In the genomic region with DNA sequence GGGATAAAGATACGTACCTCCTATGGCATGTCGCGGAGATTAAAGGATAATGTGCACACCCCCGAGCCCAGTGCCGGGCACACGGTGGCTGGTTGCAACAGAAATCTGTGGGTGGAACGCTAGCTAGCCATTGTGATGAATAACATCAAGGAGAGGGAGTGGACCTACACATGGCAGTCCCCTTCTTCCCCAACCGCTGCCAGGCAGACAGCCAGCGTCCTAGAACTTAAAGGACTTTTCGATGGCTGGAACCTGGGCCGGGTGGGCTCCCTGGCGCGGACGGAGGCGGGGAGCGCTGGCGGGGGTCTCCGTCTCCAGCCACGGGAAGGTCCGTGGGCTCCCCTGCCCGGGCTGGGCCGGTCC, we compare ENCODE assay signal across 8 cellular contexts. TPM values are rescaled to one million over a fixed set of nuclear protein-coding genes. Genes with fewer than 3 reads are reported as not detected.
DNase-seq lines count a peak whose midpoint lies in the region; ATAC-seq and TF ChIP-seq lines count a peak whose summit lies in the region.

No MANE protein-coding gene starts in this region.

- H3K4me1 Mint-ChIP-seq in activated T-cell treated with anti-CD3 and anti-CD28 coated beads, Interleukin-2, amount 50 U/mL, for 24 hours (ENCODE audit: low read depth), result peaks cover 18% of the 10 kb centered on the region
- peaks cover 30% of the 10 kb centered on the region for H3K4me1 Mint-ChIP-seq in WTC11

- peaks cover 48% of the 10 kb centered on the region for H3K27me3 Mint-ChIP-seq in activated T-cell treated with anti-CD3 and anti-CD28 coated beads, Interleukin-2, amount 50 U/mL, for 24 hours
- H3K27me3 Mint-ChIP-seq in WTC11 (ENCODE audit: low read depth), result peaks cover 24% of the 10 kb centered on the region

- peak overlapping the region; percentile 82 for H3K4me3 Mint-ChIP-seq in activated T-cell treated with anti-CD3 and anti-CD28 coated beads, Interleukin-2, amount 50 U/mL, for 24 hours
- H3K4me3 Mint-ChIP-seq in WTC11, result peak overlapping the region; percentile 69

- H3F3A ChIP-seq in smooth muscle cell (ENCODE audit: low read depth), result no peaks in the 10 kb centered on the region

- DNase-seq in activated T-cell treated with anti-CD3 and anti-CD28 coated beads, Interleukin-2, amount 50 U/mL, for 24 hours, result no peak
- DNase-seq in activated T-cell treated with anti-CD3 and anti-CD28 coated beads, Interleukin-2, amount 50 U/mL, for 1 hour, result no peak
- DNase-seq in WTC11 (ENCODE audit: low spot score) (no peak), right cardiac atrium (no peak), smooth muscle cell (lab: John Stamatoyannopoulos, UW; ENCODE audit: unreplicated experiment) (no peak)
- DNase-seq in stimulated activated CD4-positive, alpha-beta T cell treated with anti-CD3 and anti-CD28 coated beads, Interleukin-1b, Interleukin-23, amount 100 ng/mL, for 48 hours, result no peak

- H3K9ac ChIP-seq in smooth muscle cell (ENCODE audit: low read depth), result peak overlapping the region; percentile 79

- CTCF ChIA-PET in WTC11 (lab: Charles Lee), result interaction anchor here (0.6 kb wide), 1 partner anchor 20 kb away, joined by 3 read pairs; no protein-coding TSS in a partner anchor

- POLR2A ChIA-PET in WTC11 (lab: Charles Lee), result no interaction called here

- intact Hi-C loops in right cardiac atrium (cut with DNase I), result no loop called here

- H3K4me2 ChIP-seq in smooth muscle cell, result peak overlapping the region; percentile 83

- H3K36me3 Mint-ChIP-seq in activated T-cell treated with anti-CD3 and anti-CD28 coated beads, Interleukin-2, amount 50 U/mL, for 24 hours (ENCODE audit: low read depth), result no peaks in the 10 kb centered on the region
- H3K36me3 Mint-ChIP-seq in WTC11, result 0 out of 2 replicates have a peak, but pooled peaks cover under 1% of the 10 kb centered on the region

- WGBS in right cardiac atrium, result 3% methylated on average over 22 of the region's 22 CpGs
- 2% methylated on average over 20 of the region's 22 CpGs for WGBS in smooth muscle cell (ENCODE audit: low lambda C conversion rate)

- H3K9me3 Mint-ChIP-seq in activated T-cell treated with anti-CD3 and anti-CD28 coated beads, Interleukin-2, amount 50 U/mL, for 24 hours, result no peaks in the 10 kb centered on the region
- no peaks in the 10 kb centered on the region for H3K9me3 Mint-ChIP-seq in WTC11

- no peaks in the 10 kb centered on the region for H3K27me3 ChIP-seq in right cardiac atrium (ENCODE audit: control insufficient read depth, insufficient read depth)
- peaks cover 8% of the 10 kb centered on the region for H3K27me3 ChIP-seq in smooth muscle cell (ENCODE audit: low read depth)

- peaks cover 6% of the 10 kb centered on the region for H4K20me1 ChIP-seq in smooth muscle cell (ENCODE audit: low read depth)

- peaks cover 31% of the 10 kb centered on the region for H3K79me2 ChIP-seq in smooth muscle cell (ENCODE audit: low read depth)

- H3K27ac ChIP-seq in right cardiac atrium (ENCODE audit: low read length) (no peak overlapping the region), smooth muscle cell (ENCODE audit: low read depth) (peak overlapping the region; percentile 71)

- TF ChIP-seq CTCF in WTC11 (IDR thresholded peaks at IDR 0.05), result no peak
- no peak for TF ChIP-seq CTCF in smooth muscle cell (IDR thresholded peaks at IDR 0.05; ENCODE audit: borderline replicate concordance, insufficient read depth, poor library complexity, severe bottlenecking)

- peak; percentile 10 for ATAC-seq in WTC11
- ATAC-seq in right cardiac atrium, result peak; percentile 22 to 41
- no peak for ATAC-seq in GM19397 (IDR thresholded peaks at IDR 0.05; ENCODE audit: unreplicated experiment)
- ATAC-seq in GM18868 (IDR thresholded peaks at IDR 0.05; ENCODE audit: unreplicated experiment), result no peak

- no peaks in the 10 kb centered on the region for H3K36me3 ChIP-seq in smooth muscle cell (ENCODE audit: low read depth)

- H3K4me1 ChIP-seq in right cardiac atrium (ENCODE audit: control insufficient read depth, insufficient read depth, low read length) (peaks cover 2% of the 10 kb centered on the region), smooth muscle cell (ENCODE audit: low read depth) (peaks cover 24% of the 10 kb centered on the region)

- H3K27ac Mint-ChIP-seq in activated T-cell treated with anti-CD3 and anti-CD28 coated beads, Interleukin-2, amount 50 U/mL, for 24 hours, result no peak overlapping the region
- H3K27ac Mint-ChIP-seq in WTC11, result no peak overlapping the region

- H2AFZ ChIP-seq in smooth muscle cell (ENCODE audit: low read depth), result peak overlapping the region; percentile 49

- H3K4me3 ChIP-seq in right cardiac atrium (ENCODE audit: low read length) (peak overlapping the region; percentile 77), smooth muscle cell (peak overlapping the region; percentile 93)

- H3K9me3 ChIP-seq in right cardiac atrium (ENCODE audit: control insufficient read depth, low read length) (no peaks in the 10 kb centered on the region), smooth muscle cell (replicated peaks; ENCODE audit: low read depth) (no peaks in the 10 kb centered on the region)

TF ChIP-seq in WTC11, 78 proteins besides CTCF, POLR2A, EP300 and RAD21:
- no peak for TF ChIP-seq TP53 (CRISPR knock-in tag; IDR thresholded peaks at IDR 0.05)
- TF ChIP-seq FOXK1 (CRISPR knock-in tag; IDR thresholded peaks at IDR 0.05), result peak; percentile 25; the same call in 1 of the 2 replicates
- no peak for TF ChIP-seq SMAD4 (CRISPR knock-in tag; IDR thresholded peaks at IDR 0.05)
- TF ChIP-seq EMX1 (CRISPR knock-in tag; IDR thresholded peaks at IDR 0.05), result no peak

RNA-seq across cellular contexts. Expression of gene CACHD1, which starts 0.3 kb away (rescaled TPM):
- total RNA-seq in WTC11 (2021) (26.3 to 34.4 TPM (median 34.4 TPM) in 3 replicates), right cardiac atrium (1 to 10 TPM; 2.5 to 6.4 (median 3.7) TPM), smooth muscle cell (19.2 and 20.8 TPM in 2 replicates)
- polyA plus RNA-seq in right cardiac atrium (1.6 TPM), smooth muscle cell (12.8 and 12.9 TPM in 2 replicates)

Comparison
In these comparisons a context has a peak if more than half of its experiments do, and no peak if none do; other contexts are left out.
1. ATAC-seq: peak in WTC11 (single experiment) and right cardiac atrium (2 of 2); none in GM19397 (single experiment) and GM18868 (single experiment).